In genomic region chr14:24160850-24161804, GRCh38 we compare ENCODE assay signal across 8 cellular contexts. TPM values are rescaled to one million over a fixed set of nuclear protein-coding genes. Genes with fewer than 3 reads are reported as not detected.
DNase-seq lines count a peak whose midpoint lies in the region; ATAC-seq and TF ChIP-seq lines count a peak whose summit lies in the region.

TSS of gene IRF9 (plus strand) at chr14:24161265. CDS start at chr14:24162145, 880 bp downstream.

- H3K27ac ChIP-seq in SK-N-MC (no peak within 1 kb of the TSS), suprapubic skin (peak within 1 kb of the TSS; percentile 83)

- ATAC-seq in HG02571 (IDR thresholded peaks at IDR 0.05; ENCODE audit: unreplicated experiment) = peak; percentile 70

- peak within 1 kb of the TSS; percentile 99 for H3K27ac Mint-ChIP-seq in activated naive CD4-positive, alpha-beta T cell treated with anti-CD3 and anti-CD28 coated beads, Interleukin-2, amount 10 ng/mL, durations not matched to agents 7 days and 5 days

- H3K4me1 ChIP-seq in suprapubic skin = peaks cover 47% of the 10 kb centered on the region

- H3K36me3 Mint-ChIP-seq in activated naive CD4-positive, alpha-beta T cell treated with anti-CD3 and anti-CD28 coated beads, Interleukin-2, amount 10 ng/mL, durations not matched to agents 7 days and 5 days = peaks cover 80% of the 10 kb centered on the region

- no peaks in the 10 kb centered on the region for H3K27me3 ChIP-seq in suprapubic skin

- TF ChIP-seq CTCF in GM10266 (IDR thresholded peaks at IDR 0.05; ENCODE audit: control insufficient read depth, insufficient read depth, low read depth, missing control alignments) (peak; percentile 97), NB4 (IDR thresholded peaks at IDR 0.05; ENCODE audit: low read depth, low read length) (peak; percentile 71), suprapubic skin (IDR thresholded peaks at IDR 0.05) (peak; percentile 91 to 96)

- peaks cover 63% of the 10 kb centered on the region for H3K4me1 Mint-ChIP-seq in activated naive CD4-positive, alpha-beta T cell treated with anti-CD3 and anti-CD28 coated beads, Interleukin-2, amount 10 ng/mL, durations not matched to agents 7 days and 5 days

- H3K36me3 ChIP-seq in SK-N-MC (ENCODE audit: insufficient read depth, low read length) = peaks cover 31% of the 10 kb centered on the region
- H3K36me3 ChIP-seq in suprapubic skin = peaks cover 67% of the 10 kb centered on the region

- CTCF ChIA-PET in activated naive CD4-positive, alpha-beta T cell treated with anti-CD3 and anti-CD28 coated beads, Interleukin-2, amount 10 ng/mL, durations not matched to agents 7 days and 5 days (lab: Charles Lee) = interaction anchor here (0.6 to 3.2 kb wide), 27 partner anchors 9 to 136 kb away, joined by 3 to 67 read pairs (median 6); partner anchors contain the start of genes CARMIL3, DCAF11, EMC9 and IPO4

- TF ChIP-seq POLR2A in NB4 (IDR thresholded peaks at IDR 0.05; ENCODE audit: extremely low read depth, insufficient read length) = no peak
- TF ChIP-seq POLR2A in suprapubic skin (IDR thresholded peaks at IDR 0.05) = peak in 1 of 2 donors; percentile 29

- TF ChIP-seq EP300 in suprapubic skin (IDR thresholded peaks at IDR 0.05) = no peak

- peaks cover 6% of the 10 kb centered on the region for H3K27me3 Mint-ChIP-seq in activated naive CD4-positive, alpha-beta T cell treated with anti-CD3 and anti-CD28 coated beads, Interleukin-2, amount 10 ng/mL, durations not matched to agents 7 days and 5 days

- H3K9me3 Mint-ChIP-seq in activated naive CD4-positive, alpha-beta T cell treated with anti-CD3 and anti-CD28 coated beads, Interleukin-2, amount 10 ng/mL, durations not matched to agents 7 days and 5 days = no peaks in the 10 kb centered on the region

- DNase-seq in GM10266 (ENCODE audit: extremely low spot score) (peak; percentile 94), NB4 (ENCODE audit: low read depth) (peak; percentile 96), SK-N-MC (ENCODE audit: low read depth, low spot score) (peak; percentile 91), germinal center (ENCODE audit: low spot score) (peak; percentile 94), nucleus accumbens (lab: John Stamatoyannopoulos, UW) (peak; percentile 61 to 98 (median 92)), suprapubic skin (ENCODE audit: low spot score in 2 of 2) (peak; percentile 97 to 98)
- peak; percentile 98 for DNase-seq in activated naive CD4-positive, alpha-beta T cell treated with anti-CD3 and anti-CD28 coated beads, Interleukin-2, amount 10 ng/mL, durations not matched to agents 7 days and 5 days

- H3K4me3 Mint-ChIP-seq in activated naive CD4-positive, alpha-beta T cell treated with anti-CD3 and anti-CD28 coated beads, Interleukin-2, amount 10 ng/mL, durations not matched to agents 7 days and 5 days = peak within 1 kb of the TSS; percentile 97

- H3K4me3 ChIP-seq in NB4 (ENCODE audit: low read depth, low read length) (peak within 1 kb of the TSS; percentile 78), SK-N-MC (peak within 1 kb of the TSS; percentile 78), suprapubic skin (peak within 1 kb of the TSS; percentile 64)

- H3K9me3 ChIP-seq in SK-N-MC (ENCODE audit: low read depth, low read length) = no peaks in the 10 kb centered on the region
- no peaks in the 10 kb centered on the region for H3K9me3 ChIP-seq in suprapubic skin

- 1% methylated on average over 12 of the region's 12 CpGs for WGBS in suprapubic skin

- H3K9ac ChIP-seq in SK-N-MC (ENCODE audit: insufficient read length) = peak within 1 kb of the TSS; percentile 64

RNA-seq across cellular contexts. Expression of gene IRF9, which starts in this region (rescaled TPM):
- total RNA-seq in suprapubic skin = 10 to 100 TPM; 31.1 to 45.2 (median 37.5) TPM
